Comparison of ENCODE assay signal across 1 cellular context in the genomic region with DNA sequence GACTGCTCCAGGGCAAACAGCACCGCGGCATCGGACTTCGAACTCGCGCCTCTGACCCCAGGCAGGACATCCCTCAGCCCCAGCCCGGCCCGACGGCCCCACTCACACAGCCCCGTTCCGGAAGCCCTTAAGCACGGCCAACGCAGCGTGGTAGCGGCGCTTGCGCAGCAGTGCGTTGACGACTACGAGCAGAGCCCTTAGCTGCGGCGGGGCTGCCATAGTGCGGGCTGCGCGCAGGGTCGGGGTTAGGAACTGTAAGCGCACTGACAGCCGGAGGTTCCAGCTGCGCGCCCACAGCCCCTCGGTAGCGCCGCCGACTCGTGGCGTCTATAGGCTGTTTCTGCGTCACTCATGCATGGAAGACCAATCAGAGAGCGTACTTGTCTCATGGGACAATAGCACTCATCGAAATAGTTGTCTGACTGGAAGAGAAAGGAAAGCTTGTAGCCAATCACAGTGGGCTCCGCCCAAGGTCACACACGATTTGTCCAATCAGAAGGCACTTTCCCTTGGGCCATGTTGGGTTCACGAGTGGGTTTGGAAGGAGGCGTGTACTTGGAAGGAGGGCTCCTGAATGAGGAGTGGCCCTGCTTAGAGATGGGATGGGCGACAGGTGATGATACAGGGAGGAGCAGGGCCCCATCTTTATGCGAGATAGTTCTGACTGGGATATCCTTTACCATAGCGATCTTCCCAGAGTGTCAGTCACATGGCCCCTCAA.
TF ChIP-seq lines count a peak whose summit lies in the region.

A gene with protein sequence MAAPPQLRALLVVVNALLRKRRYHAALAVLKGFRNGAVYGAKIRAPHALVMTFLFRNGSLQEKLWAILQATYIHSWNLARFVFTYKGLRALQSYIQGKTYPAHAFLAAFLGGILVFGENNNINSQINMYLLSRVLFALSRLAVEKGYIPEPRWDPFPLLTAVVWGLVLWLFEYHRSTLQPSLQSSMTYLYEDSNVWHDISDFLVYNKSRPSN (minus strand): TSS at position 322 of the 721 bp plus-strand sequence. CDS start 103 bp downstream, at position 219.

TF ChIP-seq in K562, 482 proteins besides CTCF, POLR2A, EP300 and RAD21 (continued from another document and continues in another):
- no peak; the same call in 1 of the 2 replicates for TF ChIP-seq CREB1 (IDR thresholded peaks at IDR 0.05)
- peak; percentile 78; the same call in 1 of the 2 replicates for TF ChIP-seq CREB1 (CRISPR knock-in tag; IDR thresholded peaks at IDR 0.05)
- TF ChIP-seq, protein P1, sequence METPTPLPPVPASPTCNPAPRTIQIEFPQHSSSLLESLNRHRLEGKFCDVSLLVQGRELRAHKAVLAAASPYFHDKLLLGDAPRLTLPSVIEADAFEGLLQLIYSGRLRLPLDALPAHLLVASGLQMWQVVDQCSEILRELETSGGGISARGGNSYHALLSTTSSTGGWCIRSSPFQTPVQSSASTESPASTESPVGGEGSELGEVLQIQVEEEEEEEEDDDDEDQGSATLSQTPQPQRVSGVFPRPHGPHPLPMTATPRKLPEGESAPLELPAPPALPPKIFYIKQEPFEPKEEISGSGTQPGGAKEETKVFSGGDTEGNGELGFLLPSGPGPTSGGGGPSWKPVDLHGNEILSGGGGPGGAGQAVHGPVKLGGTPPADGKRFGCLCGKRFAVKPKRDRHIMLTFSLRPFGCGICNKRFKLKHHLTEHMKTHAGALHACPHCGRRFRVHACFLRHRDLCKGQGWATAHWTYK (CRISPR knock-in tag; IDR thresholded peaks at IDR 0.05), result no peak
- TF ChIP-seq GTF2A2 (tag; IDR thresholded peaks at IDR 0.05), result no peak
- peak; percentile 77 for TF ChIP-seq ZNF316 (IDR thresholded peaks at IDR 0.05)
- TF ChIP-seq, protein P2, sequence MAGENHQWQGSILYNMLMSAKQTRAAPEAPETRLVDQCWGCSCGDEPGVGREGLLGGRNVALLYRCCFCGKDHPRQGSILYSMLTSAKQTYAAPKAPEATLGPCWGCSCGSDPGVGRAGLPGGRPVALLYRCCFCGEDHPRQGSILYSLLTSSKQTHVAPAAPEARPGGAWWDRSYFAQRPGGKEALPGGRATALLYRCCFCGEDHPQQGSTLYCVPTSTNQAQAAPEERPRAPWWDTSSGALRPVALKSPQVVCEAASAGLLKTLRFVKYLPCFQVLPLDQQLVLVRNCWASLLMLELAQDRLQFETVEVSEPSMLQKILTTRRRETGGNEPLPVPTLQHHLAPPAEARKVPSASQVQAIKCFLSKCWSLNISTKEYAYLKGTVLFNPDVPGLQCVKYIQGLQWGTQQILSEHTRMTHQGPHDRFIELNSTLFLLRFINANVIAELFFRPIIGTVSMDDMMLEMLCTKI (IDR thresholded peaks at IDR 0.05; ENCODE audit: partially characterized antibody), result no peak
- TF ChIP-seq, protein P3, sequence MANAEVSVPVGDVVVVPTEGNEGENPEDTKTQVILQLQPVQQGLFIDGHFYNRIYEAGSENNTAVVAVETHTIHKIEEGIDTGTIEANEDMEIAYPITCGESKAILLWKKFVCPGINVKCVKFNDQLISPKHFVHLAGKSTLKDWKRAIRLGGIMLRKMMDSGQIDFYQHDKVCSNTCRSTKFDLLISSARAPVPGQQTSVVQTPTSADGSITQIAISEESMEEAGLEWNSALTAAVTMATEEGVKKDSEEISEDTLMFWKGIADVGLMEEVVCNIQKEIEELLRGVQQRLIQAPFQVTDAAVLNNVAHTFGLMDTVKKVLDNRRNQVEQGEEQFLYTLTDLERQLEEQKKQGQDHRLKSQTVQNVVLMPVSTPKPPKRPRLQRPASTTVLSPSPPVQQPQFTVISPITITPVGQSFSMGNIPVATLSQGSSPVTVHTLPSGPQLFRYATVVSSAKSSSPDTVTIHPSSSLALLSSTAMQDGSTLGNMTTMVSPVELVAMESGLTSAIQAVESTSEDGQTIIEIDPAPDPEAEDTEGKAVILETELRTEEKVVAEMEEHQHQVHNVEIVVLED (CRISPR knock-in tag; IDR thresholded peaks at IDR 0.05), result no peak
- TF ChIP-seq FUS (optimal IDR thresholded peaks at IDR 0.05; ENCODE audit: low read depth, low read length), result no peak
- TF ChIP-seq ZNF3 (CRISPR knock-in tag; IDR thresholded peaks at IDR 0.05), result no peak
- no peak; the same call in 1 of the 2 replicates for TF ChIP-seq STAG1 (CRISPR knock-in tag; IDR thresholded peaks at IDR 0.05; ENCODE audit: borderline replicate concordance)
- TF ChIP-seq, protein P4, sequence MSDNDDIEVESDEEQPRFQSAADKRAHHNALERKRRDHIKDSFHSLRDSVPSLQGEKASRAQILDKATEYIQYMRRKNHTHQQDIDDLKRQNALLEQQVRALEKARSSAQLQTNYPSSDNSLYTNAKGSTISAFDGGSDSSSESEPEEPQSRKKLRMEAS (CRISPR knock-in tag; IDR thresholded peaks at IDR 0.05), result peak; percentile 92
- TF ChIP-seq, protein P5, sequence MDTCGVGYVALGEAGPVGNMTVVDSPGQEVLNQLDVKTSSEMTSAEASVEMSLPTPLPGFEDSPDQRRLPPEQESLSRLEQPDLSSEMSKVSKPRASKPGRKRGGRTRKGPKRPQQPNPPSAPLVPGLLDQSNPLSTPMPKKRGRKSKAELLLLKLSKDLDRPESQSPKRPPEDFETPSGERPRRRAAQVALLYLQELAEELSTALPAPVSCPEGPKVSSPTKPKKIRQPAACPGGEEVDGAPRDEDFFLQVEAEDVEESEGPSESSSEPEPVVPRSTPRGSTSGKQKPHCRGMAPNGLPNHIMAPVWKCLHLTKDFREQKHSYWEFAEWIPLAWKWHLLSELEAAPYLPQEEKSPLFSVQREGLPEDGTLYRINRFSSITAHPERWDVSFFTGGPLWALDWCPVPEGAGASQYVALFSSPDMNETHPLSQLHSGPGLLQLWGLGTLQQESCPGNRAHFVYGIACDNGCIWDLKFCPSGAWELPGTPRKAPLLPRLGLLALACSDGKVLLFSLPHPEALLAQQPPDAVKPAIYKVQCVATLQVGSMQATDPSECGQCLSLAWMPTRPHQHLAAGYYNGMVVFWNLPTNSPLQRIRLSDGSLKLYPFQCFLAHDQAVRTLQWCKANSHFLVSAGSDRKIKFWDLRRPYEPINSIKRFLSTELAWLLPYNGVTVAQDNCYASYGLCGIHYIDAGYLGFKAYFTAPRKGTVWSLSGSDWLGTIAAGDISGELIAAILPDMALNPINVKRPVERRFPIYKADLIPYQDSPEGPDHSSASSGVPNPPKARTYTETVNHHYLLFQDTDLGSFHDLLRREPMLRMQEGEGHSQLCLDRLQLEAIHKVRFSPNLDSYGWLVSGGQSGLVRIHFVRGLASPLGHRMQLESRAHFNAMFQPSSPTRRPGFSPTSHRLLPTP (IDR thresholded peaks at IDR 0.05; ENCODE audit: borderline replicate concordance, extremely low read depth, insufficient read length), result no peak
- TF ChIP-seq SIX5 (IDR thresholded peaks at IDR 0.05; ENCODE audit: borderline replicate concordance in 1 of 2, insufficient read depth in 1 of 2, low read depth in 1 of 2, low read length in 2 of 2), result no peak
- TF ChIP-seq, protein P6, sequence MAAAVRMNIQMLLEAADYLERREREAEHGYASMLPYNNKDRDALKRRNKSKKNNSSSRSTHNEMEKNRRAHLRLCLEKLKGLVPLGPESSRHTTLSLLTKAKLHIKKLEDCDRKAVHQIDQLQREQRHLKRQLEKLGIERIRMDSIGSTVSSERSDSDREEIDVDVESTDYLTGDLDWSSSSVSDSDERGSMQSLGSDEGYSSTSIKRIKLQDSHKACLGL (CRISPR knock-in tag; IDR thresholded peaks at IDR 0.05; ENCODE audit: borderline replicate concordance, poor library complexity, severe bottlenecking), result no peak
- peak; percentile 69 for TF ChIP-seq EP400 (IDR thresholded peaks at IDR 0.05)
- TF ChIP-seq HDAC1 (IDR thresholded peaks at IDR 0.05), result peak in 1 of 2 experiments; percentile 85; a peak in 2 of 4 replicates
- TF ChIP-seq NFRKB (IDR thresholded peaks at IDR 0.05; ENCODE audit: low read depth), result no peak
- no peak for TF ChIP-seq ZNF778 (CRISPR knock-in tag; IDR thresholded peaks at IDR 0.05)
- TF ChIP-seq NR2F6 (CRISPR knock-in tag; IDR thresholded peaks at IDR 0.05), result no peak
- TF ChIP-seq EWSR1 (IDR thresholded peaks at IDR 0.05; ENCODE audit: borderline replicate concordance, low read depth, partially characterized antibody), result no peak
- peak; percentile 99 for TF ChIP-seq FOS (IDR thresholded peaks at IDR 0.05; ENCODE audit: extremely low read depth, insufficient read length)
- TF ChIP-seq MIER1 (IDR thresholded peaks at IDR 0.05; ENCODE audit: low read depth), result no peak
- TF ChIP-seq ZNF830 (CRISPR knock-in tag; IDR thresholded peaks at IDR 0.05), result no peak
- TF ChIP-seq MTA1 (IDR thresholded peaks at IDR 0.05; ENCODE audit: borderline replicate concordance), result peak; percentile 59; the same call in 1 of the 2 replicates
- no peak for TF ChIP-seq POLR2AphosphoS2 (IDR thresholded peaks at IDR 0.05; ENCODE audit: low read length)
- peak; percentile 86 for TF ChIP-seq POLR2G (IDR thresholded peaks at IDR 0.05; ENCODE audit: low read depth, low read length)
- peak; percentile 82 for TF ChIP-seq CREM (IDR thresholded peaks at IDR 0.05; ENCODE audit: low read depth)
- no peak for TF ChIP-seq ZNF24 (IDR thresholded peaks at IDR 0.05)
- TF ChIP-seq, protein P7, sequence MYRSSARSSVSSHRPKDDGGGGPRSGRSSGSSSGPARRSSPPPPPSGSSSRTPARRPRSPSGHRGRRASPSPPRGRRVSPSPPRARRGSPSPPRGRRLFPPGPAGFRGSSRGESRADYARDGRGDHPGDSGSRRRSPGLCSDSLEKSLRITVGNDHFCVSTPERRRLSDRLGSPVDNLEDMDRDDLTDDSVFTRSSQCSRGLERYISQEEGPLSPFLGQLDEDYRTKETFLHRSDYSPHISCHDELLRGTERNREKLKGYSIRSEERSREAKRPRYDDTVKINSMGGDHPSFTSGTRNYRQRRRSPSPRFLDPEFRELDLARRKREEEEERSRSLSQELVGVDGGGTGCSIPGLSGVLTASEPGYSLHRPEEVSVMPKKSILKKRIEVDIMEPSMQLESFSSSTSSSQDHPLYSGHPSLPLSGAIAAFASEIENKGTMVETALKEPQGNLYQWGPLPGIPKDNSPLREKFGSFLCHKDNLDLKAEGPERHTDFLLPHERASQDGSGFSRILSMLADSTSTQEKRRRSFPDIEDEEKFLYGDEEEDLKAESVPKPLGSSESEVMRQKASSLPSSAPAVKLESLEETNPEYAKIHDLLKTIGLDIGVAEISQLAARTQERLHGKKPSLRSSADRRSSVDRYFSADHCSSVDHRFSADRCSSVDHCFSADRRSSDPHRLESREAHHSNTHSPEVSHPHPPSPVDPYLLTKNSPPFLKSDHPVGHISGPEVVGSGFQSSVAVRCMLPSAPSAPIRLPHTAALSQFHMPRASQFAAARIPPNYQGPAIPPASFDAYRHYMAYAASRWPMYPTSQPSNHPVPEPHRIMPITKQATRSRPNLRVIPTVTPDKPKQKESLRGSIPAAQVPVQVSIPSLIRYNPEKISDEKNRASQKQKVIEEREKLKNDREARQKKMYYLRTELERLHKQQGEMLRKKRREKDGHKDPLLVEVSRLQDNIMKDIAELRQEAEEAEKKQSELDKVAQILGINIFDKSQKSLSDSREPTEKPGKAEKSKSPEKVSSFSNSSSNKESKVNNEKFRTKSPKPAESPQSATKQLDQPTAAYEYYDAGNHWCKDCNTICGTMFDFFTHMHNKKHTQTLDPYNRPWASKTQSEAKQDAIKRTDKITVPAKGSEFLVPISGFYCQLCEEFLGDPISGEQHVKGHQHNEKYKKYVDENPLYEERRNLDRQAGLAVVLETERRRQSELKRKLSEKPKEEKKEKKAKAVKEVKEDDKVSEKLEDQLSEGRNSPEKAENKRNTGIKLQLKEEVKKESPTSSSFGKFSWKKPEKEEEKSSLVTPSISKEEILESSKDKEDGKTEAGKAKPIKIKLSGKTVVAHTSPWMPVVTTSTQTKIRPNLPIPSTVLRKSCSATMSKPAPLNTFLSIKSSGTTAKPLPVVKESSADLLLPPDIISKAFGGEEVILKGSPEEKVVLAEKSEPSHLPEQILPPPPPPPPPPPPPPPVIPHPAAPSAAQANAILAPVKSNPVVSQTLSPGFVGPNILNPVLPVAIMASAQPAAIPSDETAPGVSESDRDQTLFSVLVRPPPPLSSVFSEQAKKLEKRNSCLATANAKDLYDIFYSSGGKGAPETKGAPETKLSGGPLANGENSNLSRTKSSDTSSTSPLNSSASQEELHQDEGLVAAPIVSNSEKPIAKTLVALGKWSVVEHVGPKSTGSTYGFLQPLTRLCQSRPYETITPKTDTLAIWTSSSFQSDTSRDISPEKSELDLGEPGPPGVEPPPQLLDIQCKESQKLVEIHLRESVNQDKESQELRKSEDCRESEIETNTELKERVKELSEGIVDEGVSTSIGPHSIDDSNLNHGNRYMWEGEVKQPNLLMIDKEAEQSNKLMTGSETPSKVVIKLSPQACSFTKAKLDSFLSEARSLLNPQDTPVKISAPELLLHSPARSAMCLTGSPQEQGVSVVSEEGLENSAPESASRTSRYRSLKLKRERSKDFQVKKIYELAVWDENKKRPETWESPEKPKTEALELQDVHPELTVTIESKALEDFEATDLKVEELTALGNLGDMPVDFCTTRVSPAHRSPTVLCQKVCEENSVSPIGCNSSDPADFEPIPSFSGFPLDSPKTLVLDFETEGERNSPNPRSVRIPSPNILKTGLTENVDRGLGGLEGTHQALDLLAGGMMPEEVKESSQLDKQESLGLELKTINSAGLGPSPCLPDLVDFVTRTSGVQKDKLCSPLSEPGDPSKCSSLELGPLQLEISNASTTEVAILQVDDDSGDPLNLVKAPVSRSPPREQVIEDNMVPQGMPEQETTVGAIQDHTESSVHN (IDR thresholded peaks at IDR 0.05; ENCODE audit: borderline replicate concordance in 1 of 2, low read depth in 1 of 2), result no peak
- TF ChIP-seq FOXJ3 (CRISPR knock-in tag; IDR thresholded peaks at IDR 0.05), result no peak
- TF ChIP-seq KLF13 (tag; IDR thresholded peaks at IDR 0.05; ENCODE audit: borderline replicate concordance, low read depth), result peak; percentile 63; the same call in 1 of the 2 replicates
- TF ChIP-seq, protein P8, sequence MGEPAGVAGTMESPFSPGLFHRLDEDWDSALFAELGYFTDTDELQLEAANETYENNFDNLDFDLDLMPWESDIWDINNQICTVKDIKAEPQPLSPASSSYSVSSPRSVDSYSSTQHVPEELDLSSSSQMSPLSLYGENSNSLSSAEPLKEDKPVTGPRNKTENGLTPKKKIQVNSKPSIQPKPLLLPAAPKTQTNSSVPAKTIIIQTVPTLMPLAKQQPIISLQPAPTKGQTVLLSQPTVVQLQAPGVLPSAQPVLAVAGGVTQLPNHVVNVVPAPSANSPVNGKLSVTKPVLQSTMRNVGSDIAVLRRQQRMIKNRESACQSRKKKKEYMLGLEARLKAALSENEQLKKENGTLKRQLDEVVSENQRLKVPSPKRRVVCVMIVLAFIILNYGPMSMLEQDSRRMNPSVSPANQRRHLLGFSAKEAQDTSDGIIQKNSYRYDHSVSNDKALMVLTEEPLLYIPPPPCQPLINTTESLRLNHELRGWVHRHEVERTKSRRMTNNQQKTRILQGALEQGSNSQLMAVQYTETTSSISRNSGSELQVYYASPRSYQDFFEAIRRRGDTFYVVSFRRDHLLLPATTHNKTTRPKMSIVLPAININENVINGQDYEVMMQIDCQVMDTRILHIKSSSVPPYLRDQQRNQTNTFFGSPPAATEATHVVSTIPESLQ (CRISPR knock-in tag; IDR thresholded peaks at IDR 0.05), result no peak
- TF ChIP-seq, protein P9, sequence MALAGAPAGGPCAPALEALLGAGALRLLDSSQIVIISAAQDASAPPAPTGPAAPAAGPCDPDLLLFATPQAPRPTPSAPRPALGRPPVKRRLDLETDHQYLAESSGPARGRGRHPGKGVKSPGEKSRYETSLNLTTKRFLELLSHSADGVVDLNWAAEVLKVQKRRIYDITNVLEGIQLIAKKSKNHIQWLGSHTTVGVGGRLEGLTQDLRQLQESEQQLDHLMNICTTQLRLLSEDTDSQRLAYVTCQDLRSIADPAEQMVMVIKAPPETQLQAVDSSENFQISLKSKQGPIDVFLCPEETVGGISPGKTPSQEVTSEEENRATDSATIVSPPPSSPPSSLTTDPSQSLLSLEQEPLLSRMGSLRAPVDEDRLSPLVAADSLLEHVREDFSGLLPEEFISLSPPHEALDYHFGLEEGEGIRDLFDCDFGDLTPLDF (CRISPR knock-in tag; IDR thresholded peaks at IDR 0.05), result no peak; the same call in 1 of the 2 replicates
